8 cellular contexts compared by ENCODE assay signal in genomic region chr4:15149234-15149841, GRCh38.
DNase-seq lines count a peak whose midpoint lies in the region; ATAC-seq and TF ChIP-seq lines count a peak whose summit lies in the region.

No MANE protein-coding gene starts in this region.

- ATAC-seq in GM19438 (IDR thresholded peaks at IDR 0.05; ENCODE audit: low read depth, unreplicated experiment) (peak; percentile 40), HG03066 (IDR thresholded peaks at IDR 0.05; ENCODE audit: low read depth, unreplicated experiment) (peak; percentile 62)
- ATAC-seq in stimulated activated memory B cell treated with anti-CD40 and anti-IgM and Interleukin-4, amounts not matched to agents 10 μg/mL and 1 μg/mL and 100 μg/mL, for 72 hours, result peak; percentile 71

- peaks cover 27% of the 10 kb centered on the region for H3K4me1 ChIP-seq in testis

- no peak for TF ChIP-seq CTCF in testis (IDR thresholded peaks at IDR 0.05)

- WGBS in testis, 2 donors, result 69 to 72% methylated on average over 10 of the region's 10 CpGs

- H3K4me3 ChIP-seq in testis, result no peak overlapping the region

- H3K27ac ChIP-seq in caudate nucleus (ENCODE audit: low read depth, low read length) (peak overlapping the region; percentile 96), testis (peak overlapping the region in 1 of 2 donors; percentile 23)

- H3K4me3 Mint-ChIP-seq in stimulated activated memory B cell treated with anti-CD40 and anti-IgM and Interleukin-4, amounts not matched to agents 10 μg/mL and 1 μg/mL and 100 μg/mL, for 72 hours, result no peak overlapping the region

- no peaks in the 10 kb centered on the region for H3K9me3 Mint-ChIP-seq in stimulated activated memory B cell treated with anti-CD40 and anti-IgM and Interleukin-4, amounts not matched to agents 10 μg/mL and 1 μg/mL and 100 μg/mL, for 72 hours

- intact Hi-C loops in testis (cut with DNase I; ENCODE audit: low total_unique reads), result no loop called here

- peaks cover 10% of the 10 kb centered on the region for H3K27me3 Mint-ChIP-seq in stimulated activated memory B cell treated with anti-CD40 and anti-IgM and Interleukin-4, amounts not matched to agents 10 μg/mL and 1 μg/mL and 100 μg/mL, for 72 hours

- no peak for TF ChIP-seq POLR2A in testis (IDR thresholded peaks at IDR 0.05)

- peak overlapping the region; percentile 29 for H3K27ac Mint-ChIP-seq in stimulated activated memory B cell treated with anti-CD40 and anti-IgM and Interleukin-4, amounts not matched to agents 10 μg/mL and 1 μg/mL and 100 μg/mL, for 72 hours

- peaks cover 5% of the 10 kb centered on the region for H3K4me1 Mint-ChIP-seq in stimulated activated memory B cell treated with anti-CD40 and anti-IgM and Interleukin-4, amounts not matched to agents 10 μg/mL and 1 μg/mL and 100 μg/mL, for 72 hours

- DNase-seq in caudate nucleus (lab: John Stamatoyannopoulos, UW), result peak in 27 of 61 donors; percentile 2 to 78 (median 36)
- DNase-seq in GM19238 (ENCODE audit: insufficient read length, low spot score), result no peak
- no peak for DNase-seq in testis
- DNase-seq in globus pallidus (ENCODE audit: low spot score), result no peak
- no peak for DNase-seq in mucosa of gallbladder (ENCODE audit: low spot score)

- no peaks in the 10 kb centered on the region for H3K9me3 ChIP-seq in testis

- no peaks in the 10 kb centered on the region for H3K36me3 Mint-ChIP-seq in stimulated activated memory B cell treated with anti-CD40 and anti-IgM and Interleukin-4, amounts not matched to agents 10 μg/mL and 1 μg/mL and 100 μg/mL, for 72 hours

- H3K27me3 ChIP-seq in testis, result no peaks in the 10 kb centered on the region

- H3K36me3 ChIP-seq in testis (ENCODE audit: low read depth, missing control alignments), result no peaks in the 10 kb centered on the region
